Comparison of ENCODE assay signal across 8 cellular contexts in genomic region chr22:40156001-40156516, GRCh38. TPM values are rescaled to one million over a fixed set of nuclear protein-coding genes. Genes with fewer than 3 reads are reported as not detected.
DNase-seq lines count a peak whose midpoint lies in the region; ATAC-seq and TF ChIP-seq lines count a peak whose summit lies in the region.

No MANE protein-coding gene starts in this region.

- no peaks in the 10 kb centered on the region for H3F3A ChIP-seq in Loucy (ENCODE audit: low read depth)

- H3K9me3 Mint-ChIP-seq in stimulated activated naive B cell treated with anti-CD40 and anti-IgM and Interleukin-4, amounts not matched to agents 10 μg/mL and 1 μg/mL and 100 μg/mL, for 72 hours = no peaks in the 10 kb centered on the region

- no peak overlapping the region for H3K27ac ChIP-seq in foreskin keratinocyte

- peak overlapping the region; percentile 82 for H3K27ac Mint-ChIP-seq in stimulated activated naive B cell treated with anti-CD40 and anti-IgM and Interleukin-4, amounts not matched to agents 10 μg/mL and 1 μg/mL and 100 μg/mL, for 72 hours

- H3K36me3 Mint-ChIP-seq in stimulated activated naive B cell treated with anti-CD40 and anti-IgM and Interleukin-4, amounts not matched to agents 10 μg/mL and 1 μg/mL and 100 μg/mL, for 72 hours = peaks cover 2 to 9% of the 10 kb centered on the region in 2 donors

- no peak overlapping the region for H3K4me3 ChIP-seq in Loucy (ENCODE audit: low read length, poor library complexity, severe bottlenecking)

- no peaks in the 10 kb centered on the region for H3K9me3 ChIP-seq in Loucy (ENCODE audit: insufficient read depth, low read depth, low read length)

- TF ChIP-seq CTCF in Loucy (conservative IDR thresholded peaks at IDR 0.05; ENCODE audit: low read length) = peak; percentile 44
- peak; percentile 63 for TF ChIP-seq CTCF in foreskin keratinocyte (conservative IDR thresholded peaks at IDR 0.05)

- no peaks in the 10 kb centered on the region for H3K27me3 Mint-ChIP-seq in stimulated activated naive B cell treated with anti-CD40 and anti-IgM and Interleukin-4, amounts not matched to agents 10 μg/mL and 1 μg/mL and 100 μg/mL, for 72 hours

- H3K27me3 ChIP-seq in Loucy (ENCODE audit: insufficient read depth, low read length, poor library complexity, severe bottlenecking) (no peaks in the 10 kb centered on the region), foreskin keratinocyte (no peaks in the 10 kb centered on the region)

- H3K4me3 Mint-ChIP-seq in stimulated activated naive B cell treated with anti-CD40 and anti-IgM and Interleukin-4, amounts not matched to agents 10 μg/mL and 1 μg/mL and 100 μg/mL, for 72 hours = no peak overlapping the region

- ATAC-seq in foreskin keratinocyte (peak; percentile 64), GM21390 (IDR thresholded peaks at IDR 0.05; ENCODE audit: unreplicated experiment) (no peak)
- peak; percentile 61 to 71 for ATAC-seq in stimulated activated naive B cell treated with anti-CD40 and anti-IgM and Interleukin-4, amounts not matched to agents 10 μg/mL and 1 μg/mL and 100 μg/mL, for 72 hours (replicated peaks)

- no peaks in the 10 kb centered on the region for H4K20me1 ChIP-seq in Loucy (ENCODE audit: insufficient read depth, low read length, poor library complexity, severe bottlenecking)

- no peak overlapping the region for H3K4me2 ChIP-seq in Loucy (ENCODE audit: low read depth, low read length, poor library complexity, severe bottlenecking)

- intact Hi-C loops in posterior cingulate gyrus (cut with DNase I) = no loop called here

- H3K4me1 Mint-ChIP-seq in stimulated activated naive B cell treated with anti-CD40 and anti-IgM and Interleukin-4, amounts not matched to agents 10 μg/mL and 1 μg/mL and 100 μg/mL, for 72 hours = peaks cover 6 to 14% of the 10 kb centered on the region in 2 donors

- no peaks in the 10 kb centered on the region for H3K9me2 ChIP-seq in Loucy (replicated peaks; ENCODE audit: low read depth, low read length)

- no peak overlapping the region for H2AFZ ChIP-seq in Loucy (ENCODE audit: low read length)

- peaks cover 13% of the 10 kb centered on the region; the same call in 1 of the 2 replicates for H3K36me3 ChIP-seq in Loucy (ENCODE audit: insufficient read depth, low read length)

- DNase-seq in DMS153 (lab: John Stamatoyannopoulos, UW) (peak; percentile 97), SKM-1 treated with dmso at 0.1 percent for 144 hours (lab: John Stamatoyannopoulos, UW; ENCODE audit: unreplicated experiment) (peak; percentile 75), foreskin keratinocyte (peak; percentile 65 to 73), foreskin melanocyte (no peak), posterior cingulate gyrus (no peak)
- no peak for DNase-seq in stimulated activated naive B cell treated with anti-CD40 and anti-IgM and Interleukin-4, amounts not matched to agents 10 μg/mL and 1 μg/mL and 100 μg/mL, for 72 hours

- H3K79me2 ChIP-seq in Loucy (ENCODE audit: insufficient read depth, low read length) = no peaks in the 10 kb centered on the region

- no peak overlapping the region for H3K9ac ChIP-seq in Loucy (ENCODE audit: low read depth, low read length, poor library complexity, severe bottlenecking)

- no peaks in the 10 kb centered on the region for H3K4me1 ChIP-seq in Loucy (ENCODE audit: insufficient read depth, low read length, poor library complexity, severe bottlenecking)
- H3K4me1 ChIP-seq in foreskin keratinocyte = peaks cover 3% of the 10 kb centered on the region

RNA-seq across cellular contexts. Expression of gene TNRC6B, which starts 21.7 kb away (rescaled TPM):
- 14.6 and 14.7 TPM in 2 replicates for total RNA-seq in foreskin keratinocyte
- 2.1 and 2.5 TPM in 2 replicates for polyA plus RNA-seq in foreskin keratinocyte

Comparison
In these comparisons a context has a peak if more than half of its experiments do, and no peak if none do; other contexts are left out.
1. DNase-seq: peak in DMS153 (single experiment), SKM-1 treated with dmso at 0.1 percent for 144 hours (single experiment) and foreskin keratinocyte (2 of 2); none in stimulated activated naive B cell treated with anti-CD40 and anti-IgM and Interleukin-4, amounts not matched to agents 10 μg/mL and 1 μg/mL and 100 μg/mL, for 72 hours (single experiment), foreskin melanocyte (single experiment) and posterior cingulate gyrus (0 of 10).